ENCODE assay signal across 11 cellular contexts in the genomic region with DNA sequence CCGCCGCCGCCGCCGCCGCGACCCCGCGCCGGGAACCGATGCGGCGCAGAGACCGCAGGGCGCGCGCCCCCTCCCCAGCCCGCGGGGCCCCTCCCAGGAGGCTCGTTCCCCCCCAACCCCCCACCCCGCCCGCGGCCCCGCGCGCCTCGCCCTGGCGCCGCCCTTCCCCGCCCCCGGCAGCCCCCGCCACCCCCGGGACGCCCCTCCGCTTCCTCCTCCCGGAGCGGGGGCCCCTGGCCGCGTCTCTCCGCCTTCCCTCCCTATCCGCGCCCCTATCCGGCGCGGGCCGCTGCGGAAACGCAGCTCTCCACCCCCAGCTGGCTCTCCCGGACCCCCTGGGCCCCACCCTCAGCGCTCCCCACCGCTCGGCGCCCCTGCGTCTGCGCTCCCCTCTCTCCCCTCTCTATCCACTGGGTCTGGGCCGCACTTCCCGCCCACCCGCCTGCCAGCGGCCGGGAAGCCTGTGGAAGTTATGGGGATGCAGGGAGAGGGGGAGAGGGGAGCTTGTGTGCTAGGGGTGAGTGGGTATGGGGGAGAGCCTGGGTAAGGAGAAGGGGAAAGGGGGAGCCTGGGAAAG. TPM values are rescaled to one million over a fixed set of nuclear protein-coding genes. Genes with fewer than 3 reads are reported as not detected.
DNase-seq lines count a peak whose midpoint lies in the region; ATAC-seq and TF ChIP-seq lines count a peak whose summit lies in the region.
"Had no signal": no experiment of that assay in that cellular context is flagged by ENCODE, and none has a peak within 500 bp of the region (broad histone marks: within the 10 kb centered on the region; RNA-seq: fewer than 3 reads in every experiment).

Gene TMEM271 (minus strand): TSS at position 51 of the 577 bp plus-strand sequence. CDS start 233 bp downstream, outside the sequence.

- TF ChIP-seq CTCF in SK-N-SH (IDR thresholded peaks at IDR 0.05) (no peak), tibial nerve (IDR thresholded peaks at IDR 0.05) (no peak), GM20000 (IDR thresholded peaks at IDR 0.05; ENCODE audit: extremely low read depth, missing control alignments) (no peak)

- peaks cover 54% of the 10 kb centered on the region for H3K27me3 ChIP-seq in SK-N-SH (ENCODE audit: insufficient read depth)
- H3K27me3 ChIP-seq in ectodermal cell (ENCODE audit: control insufficient read depth, insufficient read depth, low read length, poor library complexity, severe bottlenecking), result peaks cover 95% of the 10 kb centered on the region
- H3K27me3 ChIP-seq in neuron (ENCODE audit: insufficient read depth, low read length), result peaks cover 40% of the 10 kb centered on the region
- peaks cover 4 to 70% of the 10 kb centered on the region in 2 donors for H3K27me3 ChIP-seq in tibial nerve

- H3K9me2 ChIP-seq in SK-N-SH, result no peaks in the 10 kb centered on the region

- POLR2A ChIA-PET in SK-N-SH (lab: Yijun Ruan, JAX), result no interaction called here

- in situ Hi-C loops in KBM-7 (cut with MboI; ENCODE audit: low pct_unique_long_range_greater_than_20kb, low sequenced_read_pairs), result no loop called here

- H3K79me2 ChIP-seq in SK-N-SH (ENCODE audit: insufficient read depth), result no peaks in the 10 kb centered on the region

- CTCF ChIA-PET in SK-N-SH (lab: Yijun Ruan, JAX), result interaction anchor here (1.2 kb wide), 1 partner anchor 11 kb away, joined by 4 read pairs; no protein-coding TSS in a partner anchor

- H3K9me3 ChIP-seq in SK-N-SH (no peaks in the 10 kb centered on the region), ectodermal cell (ENCODE audit: control insufficient read depth, low read length) (no peaks in the 10 kb centered on the region), neuron (ENCODE audit: low read length) (peaks cover 6% of the 10 kb centered on the region), tibial nerve (peaks cover 0 to 4% (median 0%) of the 10 kb centered on the region in 4 donors)
- H3K9me3 ChIP-seq: vagina had no signal

- TF ChIP-seq RAD21 in SK-N-SH (IDR thresholded peaks at IDR 0.05; ENCODE audit: low read length), result no peak

- no peak for TF ChIP-seq POLR2A in tibial nerve (IDR thresholded peaks at IDR 0.05)

- no peak within 1 kb of the TSS for H3K9ac ChIP-seq in SK-N-SH

- H3K36me3 ChIP-seq in SK-N-SH (replicated peaks in 1 of 2; ENCODE audit: control insufficient read depth in 1 of 2, insufficient read depth in 2 of 2, low read length in 1 of 2) (no peaks in the 10 kb centered on the region), ectodermal cell (ENCODE audit: control insufficient read depth, insufficient read depth, low read length) (no peaks in the 10 kb centered on the region), neuron (ENCODE audit: insufficient read depth, low read length) (no peaks in the 10 kb centered on the region), tibial nerve (no peaks in the 10 kb centered on the region)
- H3K36me3 ChIP-seq: vagina had no signal

- H2AFZ ChIP-seq in SK-N-SH (ENCODE audit: low read depth) (no peak within 1 kb of the TSS), neuron (ENCODE audit: low read depth, low read length) (peak within 1 kb of the TSS; percentile 61)

- DNase-seq in SK-N-SH (peak; percentile 60), KBM-7 (peak; percentile 28), OCI-M1 (lab: John Stamatoyannopoulos, UW) (no peak), tibial nerve (ENCODE audit: low spot score in 2 of 2) (no peak), GM20000 (ENCODE audit: low spot score) (no peak)
- DNase-seq: kidney, NCI-H510A had no signal

- TF ChIP-seq EP300 in SK-N-SH (IDR thresholded peaks at IDR 0.05; ENCODE audit: borderline replicate concordance in 1 of 2, low read depth in 1 of 2, low read length in 1 of 2) (no peak), tibial nerve (IDR thresholded peaks at IDR 0.05) (no peak)

- H3K27ac ChIP-seq in SK-N-SH (ENCODE audit: low read depth in 2 of 2, low read length in 1 of 2) (no peak within 1 kb of the TSS), ectodermal cell (ENCODE audit: insufficient read depth, low read depth, low read length, poor library complexity, severe bottlenecking) (no peak within 1 kb of the TSS), tibial nerve (no peak within 1 kb of the TSS)
- H3K27ac ChIP-seq: vagina had no signal

- H3K4me1 ChIP-seq in SK-N-SH (ENCODE audit: control insufficient read depth in 1 of 2, insufficient read depth in 2 of 2, low read depth in 1 of 2, low read length in 1 of 2), result no peaks in the 10 kb centered on the region; a peak in 1 of 4 replicates
- peaks cover 8% of the 10 kb centered on the region for H3K4me1 ChIP-seq in ectodermal cell (ENCODE audit: control insufficient read depth, insufficient read depth, low read length)
- peaks cover 19% of the 10 kb centered on the region for H3K4me1 ChIP-seq in neuron (ENCODE audit: insufficient read depth, low read length)
- H3K4me1 ChIP-seq in tibial nerve, result peaks cover 0 to 30% (median 0%) of the 10 kb centered on the region in 4 donors

- 13% methylated on average over 27 of the region's 60 CpGs for WGBS in SK-N-SH (ENCODE audit: low lambda C conversion rate)
- WGBS in ectodermal cell, 2 experiments, result 0 to 1% methylated on average over 50 to 60 of the region's 60 CpGs
- WGBS in tibial nerve, 2 donors, result 1 to 3% methylated on average over 11 to 14 of the region's 60 CpGs

- H4K20me1 ChIP-seq in SK-N-SH (ENCODE audit: insufficient read depth), result no peaks in the 10 kb centered on the region

- no peak within 1 kb of the TSS for H3K4me2 ChIP-seq in SK-N-SH

- no peaks in the 10 kb centered on the region for H3F3A ChIP-seq in SK-N-SH (replicated peaks; ENCODE audit: insufficient read depth)

- ATAC-seq in SK-N-SH treated with all-trans-retinoic acid at 6 μM for 48 hours, result no peak

- H3K4me3 ChIP-seq in SK-N-SH (ENCODE audit: low read depth in 2 of 2, low read length in 1 of 2) (no peak within 1 kb of the TSS), ectodermal cell (ENCODE audit: insufficient read depth, low read depth, low read length) (peak within 1 kb of the TSS; percentile 18), neuron (ENCODE audit: low read length) (peak within 1 kb of the TSS; percentile 49), tibial nerve (peak within 1 kb of the TSS in 1 of 4 donors; percentile 23)
- H3K4me3 ChIP-seq: vagina had no signal

TF ChIP-seq in SK-N-SH, 30 proteins besides CTCF, POLR2A, EP300 and RAD21:
- TF ChIP-seq POLR2AphosphoS5 (IDR thresholded peaks at IDR 0.05; ENCODE audit: low read depth, low read length) (no peak), GATA2 (CRISPR knock-in tag; IDR thresholded peaks at IDR 0.05) (no peak), RFX5 (IDR thresholded peaks at IDR 0.05; ENCODE audit: low read length) (no peak), NRF1 (IDR thresholded peaks at IDR 0.05; ENCODE audit: low read depth, low read length) (no peak)
- TF ChIP-seq, protein P1, sequence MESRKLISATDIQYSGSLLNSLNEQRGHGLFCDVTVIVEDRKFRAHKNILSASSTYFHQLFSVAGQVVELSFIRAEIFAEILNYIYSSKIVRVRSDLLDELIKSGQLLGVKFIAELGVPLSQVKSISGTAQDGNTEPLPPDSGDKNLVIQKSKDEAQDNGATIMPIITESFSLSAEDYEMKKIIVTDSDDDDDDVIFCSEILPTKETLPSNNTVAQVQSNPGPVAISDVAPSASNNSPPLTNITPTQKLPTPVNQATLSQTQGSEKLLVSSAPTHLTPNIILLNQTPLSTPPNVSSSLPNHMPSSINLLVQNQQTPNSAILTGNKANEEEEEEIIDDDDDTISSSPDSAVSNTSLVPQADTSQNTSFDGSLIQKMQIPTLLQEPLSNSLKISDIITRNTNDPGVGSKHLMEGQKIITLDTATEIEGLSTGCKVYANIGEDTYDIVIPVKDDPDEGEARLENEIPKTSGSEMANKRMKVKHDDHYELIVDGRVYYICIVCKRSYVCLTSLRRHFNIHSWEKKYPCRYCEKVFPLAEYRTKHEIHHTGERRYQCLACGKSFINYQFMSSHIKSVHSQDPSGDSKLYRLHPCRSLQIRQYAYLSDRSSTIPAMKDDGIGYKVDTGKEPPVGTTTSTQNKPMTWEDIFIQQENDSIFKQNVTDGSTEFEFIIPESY (IDR thresholded peaks at IDR 0.05; ENCODE audit: borderline replicate concordance, low read depth), result no peak

TF ChIP-seq in SK-N-SH treated with all-trans-retinoic acid at 6 μM for 48 hours, 23 proteins besides CTCF, POLR2A, EP300 and RAD21 (continues in another document):
- TF ChIP-seq CREB5 (CRISPR knock-in tag; IDR thresholded peaks at IDR 0.05; ENCODE audit: low read depth) (no peak), ARNTL (CRISPR knock-in tag; IDR thresholded peaks at IDR 0.05; ENCODE audit: borderline replicate concordance, low read depth) (no peak), RARB (CRISPR knock-in tag; IDR thresholded peaks at IDR 0.05) (no peak), TOX (CRISPR knock-in tag; IDR thresholded peaks at IDR 0.05; ENCODE audit: borderline replicate concordance) (no peak)
- TF ChIP-seq, protein P2, sequence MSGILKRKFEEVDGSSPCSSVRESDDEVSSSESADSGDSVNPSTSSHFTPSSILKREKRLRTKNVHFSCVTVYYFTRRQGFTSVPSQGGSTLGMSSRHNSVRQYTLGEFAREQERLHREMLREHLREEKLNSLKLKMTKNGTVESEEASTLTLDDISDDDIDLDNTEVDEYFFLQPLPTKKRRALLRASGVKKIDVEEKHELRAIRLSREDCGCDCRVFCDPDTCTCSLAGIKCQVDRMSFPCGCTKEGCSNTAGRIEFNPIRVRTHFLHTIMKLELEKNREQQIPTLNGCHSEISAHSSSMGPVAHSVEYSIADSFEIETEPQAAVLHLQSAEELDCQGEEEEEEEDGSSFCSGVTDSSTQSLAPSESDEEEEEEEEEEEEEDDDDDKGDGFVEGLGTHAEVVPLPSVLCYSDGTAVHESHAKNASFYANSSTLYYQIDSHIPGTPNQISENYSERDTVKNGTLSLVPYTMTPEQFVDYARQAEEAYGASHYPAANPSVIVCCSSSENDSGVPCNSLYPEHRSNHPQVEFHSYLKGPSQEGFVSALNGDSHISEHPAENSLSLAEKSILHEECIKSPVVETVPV (CRISPR knock-in tag; IDR thresholded peaks at IDR 0.05), result no peak

RNA-seq across cellular contexts. Expression of gene TMEM271, which starts in this region (rescaled TPM):
- not detected in 2 replicates for polyA plus RNA-seq in SK-N-SH (2012; rRNA removed)
- not detected in 2 replicates for polyA plus RNA-seq in SK-N-SH (2012; cell fraction: cytosol; rRNA removed)
- not detected in 2 replicates for polyA plus RNA-seq in SK-N-SH (2012; cell fraction: nucleus; rRNA removed)
- not detected for polyA plus RNA-seq in ectodermal cell (2013, experiment 1 of 4)
- not detected for polyA plus RNA-seq in ectodermal cell (2013, experiment 2 of 4)
- not detected for polyA plus RNA-seq in ectodermal cell (2013, experiment 3 of 4)
- not detected for polyA plus RNA-seq in ectodermal cell (2013, experiment 4 of 4)
- not detected for total RNA-seq in tibial nerve
- total RNA-seq: kidney had no signal

Comparison
In these comparisons a context has a peak if more than half of its experiments do, and no peak if none do; other contexts are left out.
1. Peak in DNase-seq in SK-N-SH; RNA of the gene not detected or under 1 TPM.
2. H3K4me3 ChIP-seq: peak in ectodermal cell (single experiment) and neuron (single experiment); none in SK-N-SH (0 of 2).